12 cellular contexts compared by ENCODE assay signal in genomic region chr7:9488555-9488954, GRCh38.
A peak's percentile ranks its signal among the peaks of the same experiment; 100 is the strongest.
DNase-seq lines count a peak whose midpoint lies in the region; ATAC-seq and TF ChIP-seq lines count a peak whose summit lies in the region.
"Had no signal": no experiment of that assay in that cellular context is flagged by ENCODE, and none has a peak within 500 bp of the region (broad histone marks: within the 10 kb centered on the region; RNA-seq: fewer than 3 reads in every experiment).

No MANE protein-coding gene starts in this region.

- no peaks in the 10 kb centered on the region for H3K27me3 ChIP-seq in adipocyte (replicated peaks; ENCODE audit: control insufficient read depth, insufficient read depth, low read length)
- no peaks in the 10 kb centered on the region for H3K27me3 ChIP-seq in naive thymus-derived CD4-positive, alpha-beta T cell (ENCODE audit: control insufficient read depth in 2 of 2, insufficient read depth in 2 of 2, low read length in 2 of 2)
- H3K27me3 ChIP-seq in tibial artery: no peaks in the 10 kb centered on the region
- H3K27me3 ChIP-seq: neural progenitor cell had no signal

- H3K27ac ChIP-seq in naive thymus-derived CD4-positive, alpha-beta T cell (ENCODE audit: low read depth, low read length): no peak overlapping the region
- no peak overlapping the region for H3K27ac ChIP-seq in tibial artery
- H3K27ac ChIP-seq: neural progenitor cell had no signal

- no peak overlapping the region for H3K27ac Mint-ChIP-seq in naive thymus-derived CD4-positive, alpha-beta T cell
- H3K27ac Mint-ChIP-seq: neural progenitor cell had no signal

- H3K36me3 ChIP-seq in adipocyte (ENCODE audit: control insufficient read depth, insufficient read depth, low read length, severe bottlenecking) (no peaks in the 10 kb centered on the region), tibial artery (no peaks in the 10 kb centered on the region)
- H3K36me3 ChIP-seq in naive thymus-derived CD4-positive, alpha-beta T cell (ENCODE audit: control insufficient read depth in 2 of 3, insufficient read depth in 3 of 3, low read length in 3 of 3): no peaks in the 10 kb centered on the region
- H3K36me3 ChIP-seq: neural progenitor cell had no signal

- no peaks in the 10 kb centered on the region for H3K36me3 Mint-ChIP-seq in naive thymus-derived CD4-positive, alpha-beta T cell
- H3K36me3 Mint-ChIP-seq: neural progenitor cell had no signal

- no peak for TF ChIP-seq CTCF in tibial artery (IDR thresholded peaks at IDR 0.05)

- peak overlapping the region; percentile 16 for H3K4me3 ChIP-seq in adipocyte (ENCODE audit: low read length)
- H3K4me3 ChIP-seq in naive thymus-derived CD4-positive, alpha-beta T cell (ENCODE audit: low read length): no peak overlapping the region
- no peak overlapping the region for H3K4me3 ChIP-seq in tibial artery
- H3K4me3 ChIP-seq: neural progenitor cell had no signal

- H3K4me3 Mint-ChIP-seq in naive thymus-derived CD4-positive, alpha-beta T cell: no peak overlapping the region
- H3K4me3 Mint-ChIP-seq: neural progenitor cell had no signal

- CTCF ChIA-PET in naive thymus-derived CD4-positive, alpha-beta T cell (lab: Charles Lee): no interaction called here

- no peaks in the 10 kb centered on the region for H3K9me3 ChIP-seq in adipocyte (ENCODE audit: control insufficient read depth, low read length)
- H3K9me3 ChIP-seq in naive thymus-derived CD4-positive, alpha-beta T cell (ENCODE audit: control insufficient read depth in 2 of 3, low read length in 3 of 3): no peaks in the 10 kb centered on the region
- no peaks in the 10 kb centered on the region for H3K9me3 ChIP-seq in tibial artery

- no peak overlapping the region for H3K9ac ChIP-seq in adipocyte (ENCODE audit: low read length)
- H3K9ac ChIP-seq: neural progenitor cell had no signal

- no peaks in the 10 kb centered on the region for H3K4me1 Mint-ChIP-seq in naive thymus-derived CD4-positive, alpha-beta T cell
- H3K4me1 Mint-ChIP-seq: neural progenitor cell had no signal

- DNase-seq in EH (ENCODE audit: low read depth) (peak; percentile 54), adipocyte (ENCODE audit: low read depth) (peak; percentile 35), iris pigment epithelial cell (ENCODE audit: low read depth) (peak; percentile 68), tibial artery (no peak)
- DNase-seq in naive thymus-derived CD4-positive, alpha-beta T cell: no peak
- DNase-seq: activated CD8-positive, alpha-beta memory T cell treated with anti-CD3 and anti-CD28 coated beads for 24 hours; DMS153; NCI-H1930 had no signal

- H3K4me1 ChIP-seq in adipocyte (ENCODE audit: control insufficient read depth, insufficient read depth, low read length): peaks cover 4% of the 10 kb centered on the region
- H3K4me1 ChIP-seq in naive thymus-derived CD4-positive, alpha-beta T cell (ENCODE audit: control insufficient read depth in 2 of 2, insufficient read depth in 2 of 2, low read length in 2 of 2): no peaks in the 10 kb centered on the region
- peaks cover 0 to 6% (median 0%) of the 10 kb centered on the region in 4 donors for H3K4me1 ChIP-seq in tibial artery
- H3K4me1 ChIP-seq: neural progenitor cell had no signal

- ATAC-seq in HG03575 (IDR thresholded peaks at IDR 0.05; ENCODE audit: extremely low read depth, insufficient number of reproducible peaks, low FRiP score, unreplicated experiment) (peak; percentile 51), HG03457 (IDR thresholded peaks at IDR 0.05; ENCODE audit: unreplicated experiment) (no peak), GM18520 (IDR thresholded peaks at IDR 0.05; ENCODE audit: unreplicated experiment) (no peak)
- no peak for ATAC-seq in naive thymus-derived CD4-positive, alpha-beta T cell

- intact Hi-C loops in naive thymus-derived CD4-positive, alpha-beta T cell (cut with micrococcal nuclease): no loop called here
- intact Hi-C loops in tibial artery (cut with DNase I; ENCODE audit: low total_unique reads): no loop called here

- POLR2A ChIA-PET in naive thymus-derived CD4-positive, alpha-beta T cell (lab: Charles Lee): no interaction called here

- H3K9me3 Mint-ChIP-seq in naive thymus-derived CD4-positive, alpha-beta T cell: peaks cover 2 to 26% (median 11%) of the 10 kb centered on the region in 11 donors

- no peaks in the 10 kb centered on the region for H3K27me3 Mint-ChIP-seq in naive thymus-derived CD4-positive, alpha-beta T cell

Comparison
In these comparisons a context has a peak if more than half of its experiments do, and no peak if none do; other contexts are left out.
1. DNase-seq: peak in EH (single experiment), adipocyte (single experiment) and iris pigment epithelial cell (single experiment); none in naive thymus-derived CD4-positive, alpha-beta T cell (0 of 9) and tibial artery (0 of 2).